In the genomic region with DNA sequence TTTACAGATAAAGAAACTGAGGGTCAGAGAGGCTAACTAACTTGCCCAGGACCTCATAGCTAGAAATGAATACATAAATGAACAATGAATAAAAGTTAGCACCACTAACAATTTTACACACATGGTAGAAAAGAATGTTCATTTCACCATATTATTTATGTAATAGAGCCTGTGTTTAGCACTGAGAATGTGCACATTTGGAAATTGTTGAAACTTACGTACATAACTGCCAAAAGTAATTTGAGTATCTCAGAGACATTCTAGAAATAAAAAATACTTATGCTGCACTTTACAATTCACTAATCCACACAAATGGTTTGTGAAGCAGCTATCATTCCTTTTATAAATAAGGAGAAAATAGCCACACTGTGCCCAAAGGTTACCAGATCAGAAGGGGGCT, we compare ENCODE assay signal across 1 cellular context.
TF ChIP-seq lines count a peak whose summit lies in the region.

No MANE protein-coding gene starts in this region.

TF ChIP-seq in A549, 52 proteins besides CTCF, POLR2A, EP300 and RAD21 (continued from another document):
- no peak for TF ChIP-seq PHF8 (IDR thresholded peaks at IDR 0.05; ENCODE audit: borderline replicate concordance, low read depth)
- no peak for TF ChIP-seq NPAS2 (CRISPR knock-in tag; IDR thresholded peaks at IDR 0.05; ENCODE audit: borderline replicate concordance)
- TF ChIP-seq EHF (CRISPR knock-in tag; IDR thresholded peaks at IDR 0.05), result no peak
- TF ChIP-seq ZSCAN20 (CRISPR knock-in tag; IDR thresholded peaks at IDR 0.05), result no peak
- TF ChIP-seq MYC (IDR thresholded peaks at IDR 0.05; ENCODE audit: borderline replicate concordance, low read length), result no peak
